Comparison of ENCODE assay signal across 27 cellular contexts in genomic region chr9:130651752-130652151, GRCh38. TPM values are rescaled to one million over a fixed set of nuclear protein-coding genes. Genes with fewer than 3 reads are reported as not detected.
"Had no signal": no experiment of that assay in that cellular context is flagged by ENCODE, and none has a peak within 500 bp of the region (broad histone marks: within the 10 kb centered on the region; RNA-seq: fewer than 3 reads in every experiment).

No MANE protein-coding gene starts in this region.

- H3K4me1 ChIP-seq: SJCRH30 had no signal

- H3K27me3 ChIP-seq: SJCRH30 had no signal

- H3K4me3 ChIP-seq: SJCRH30 had no signal

- DNase-seq: IMR-90, Kasumi-1, MM.1S, NCI-H1048, NCI-H1105, NCI-H1417, NCI-H1436 treated with DMSO at 0.1 percent for 48 hours, NCI-H1694, NCI-H187 treated with DMSO at 0.1 percent for 48 hours, NCI-H2081 treated with DMSO at 0.1 percent for 48 hours, NCI-H2171, NCI-H226, NCI-H446, NCI-H510A, NCI-H524 treated with DMSO at 0.1 percent for 48 hours, NCI-H69, NCI-H774, PC-3, SHP77 treated with DMSO at 0.1 percent for 48 hours, SJCRH30 had no signal

- H3K4me2 ChIP-seq: KMS-11 had no signal

- H3K36me3 ChIP-seq: SJCRH30 had no signal

- H3K9ac ChIP-seq: KMS-11 had no signal

- H3K27ac ChIP-seq: KMS-11, RWPE1, SJCRH30 had no signal

- ATAC-seq: Panc1, PC-3, SK-N-SH treated with all-trans-retinoic acid at 6 μM for 48 hours had no signal

- H3K9me3 ChIP-seq: SJCRH30 had no signal

RNA-seq across cellular contexts. Expression of gene PRDM12, which starts 12.6 kb away (rescaled TPM):
- total RNA-seq: HT-29; IMR-90; M059J; PC-3; T-helper 1 cell treated with Interleukin-12 subunit alpha and Interleukin-12 subunit beta and Interleukin-4 antibody, amounts not matched to agents 30 ng/mL and 1 ng/mL, for 36 hours had no signal
- polyA plus RNA-seq: IMR-90 had no signal
